11 cellular contexts compared by ENCODE assay signal in the genomic region with DNA sequence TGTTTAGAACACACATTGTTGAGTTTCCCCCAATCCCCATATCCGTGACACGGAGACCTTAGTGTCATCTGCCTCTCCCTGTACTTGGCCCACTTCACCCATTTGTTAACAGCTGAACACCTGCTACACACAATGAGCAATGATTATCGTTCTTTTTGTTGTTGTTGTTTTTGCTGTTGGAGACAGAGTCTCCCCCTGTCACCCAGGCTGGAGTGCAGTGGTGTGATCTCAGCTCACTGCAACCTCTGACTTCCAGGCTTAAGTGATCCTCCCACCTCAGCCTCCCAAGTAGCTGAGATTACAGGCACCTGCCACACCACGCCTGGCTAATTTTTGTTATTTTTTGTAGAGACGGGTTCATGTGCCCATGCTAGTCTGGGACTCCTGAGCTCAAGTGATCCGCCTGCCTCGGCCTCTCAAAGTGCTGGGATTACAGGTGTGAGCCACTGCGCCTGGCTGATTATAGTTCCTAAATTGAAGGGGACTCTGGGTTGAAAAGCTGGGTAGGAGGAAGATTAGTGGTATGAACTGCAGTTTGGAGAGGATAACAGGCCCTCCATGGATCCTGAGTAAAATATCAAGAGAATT. TPM values are rescaled to one million over a fixed set of nuclear protein-coding genes. Genes with fewer than 3 reads are reported as not detected.
DNase-seq lines count a peak whose midpoint lies in the region; ATAC-seq and TF ChIP-seq lines count a peak whose summit lies in the region.
"Had no signal": no experiment of that assay in that cellular context is flagged by ENCODE, and none has a peak within 500 bp of the region (broad histone marks: within the 10 kb centered on the region; RNA-seq: fewer than 3 reads in every experiment).

No MANE protein-coding gene starts in this region.

- no peaks in the 10 kb centered on the region for H3K9me3 Mint-ChIP-seq in MCF 10A (ENCODE audit: unreplicated experiment)
- H3K9me3 Mint-ChIP-seq in natural killer cell treated with Interleukin-12 subunit alpha and Interleukin-12 subunit beta and Interleukin-15 and Interleukin-18, amount 100 ng/mL, for 72 hours, result no peaks in the 10 kb centered on the region
- no peaks in the 10 kb centered on the region for H3K9me3 Mint-ChIP-seq in mesothelial cell of epicardium

- H3K36me3 Mint-ChIP-seq in MCF 10A (ENCODE audit: insufficient read depth, unreplicated experiment) (peaks cover 63% of the 10 kb centered on the region), mesothelial cell of epicardium (peaks cover 16% of the 10 kb centered on the region)
- H3K36me3 Mint-ChIP-seq in natural killer cell treated with Interleukin-12 subunit alpha and Interleukin-12 subunit beta and Interleukin-15 and Interleukin-18, amount 100 ng/mL, for 72 hours, result no peaks in the 10 kb centered on the region

- H3K4me3 ChIP-seq in AG04450 (ENCODE audit: low read depth, low read length) (no peak overlapping the region), HL-60 (replicated peaks; ENCODE audit: insufficient read depth, low read length) (no peak overlapping the region)

- TF ChIP-seq CTCF in AG04450 (IDR thresholded peaks at IDR 0.05; ENCODE audit: low read depth, low read length), result no peak
- no peak for TF ChIP-seq CTCF in HL-60 (IDR thresholded peaks at IDR 0.05; ENCODE audit: insufficient read depth, low read length)
- TF ChIP-seq CTCF in MCF 10A (IDR thresholded peaks at IDR 0.05; ENCODE audit: unreplicated experiment), result no peak
- no peak for TF ChIP-seq CTCF in mesothelial cell of epicardium (IDR thresholded peaks at IDR 0.05; ENCODE audit: unreplicated experiment)

- H3K27ac ChIP-seq in AG04450 (ENCODE audit: low read depth, low read length) (peak overlapping the region; percentile 86), HL-60 (replicated peaks) (peak overlapping the region; percentile 94)

- no peaks in the 10 kb centered on the region for H3K9me3 ChIP-seq in AG04450 (ENCODE audit: control insufficient read depth, insufficient read depth, low read length)

- no peak for ATAC-seq in natural killer cell treated with Interleukin-12 subunit alpha and Interleukin-12 subunit beta and Interleukin-15 and Interleukin-18, amount 100 ng/mL, for 72 hours
- ATAC-seq in GM21737 (IDR thresholded peaks at IDR 0.05; ENCODE audit: unreplicated experiment) (no peak), HG02623 (IDR thresholded peaks at IDR 0.05; ENCODE audit: unreplicated experiment) (no peak)

- DNase-seq in AG04450 (ENCODE audit: low read depth, low spot score), result no peak
- DNase-seq in HL-60 (ENCODE audit: low read depth in 1 of 2, low spot score in 1 of 2), result no peak
- no peak for DNase-seq in MCF 10A (ENCODE audit: unreplicated experiment)
- no peak for DNase-seq in natural killer cell treated with Interleukin-12 subunit alpha and Interleukin-12 subunit beta and Interleukin-15 and Interleukin-18, amount 100 ng/mL, for 72 hours (ENCODE audit: low spot score)
- DNase-seq in stimulated activated CD4-positive, alpha-beta T cell treated with anti-CD3 and anti-CD28 coated beads, Interleukin-4, amount 100 ng/mL, for 1 hour, result no peak
- DNase-seq in mesothelial cell of epicardium (ENCODE audit: low spot score in 2 of 2, unreplicated experiment in 2 of 2), result no peak
- DNase-seq: activated CD4-positive, alpha-beta T cell treated with anti-CD3 and anti-CD28 coated beads for 48 hours; Karpas-422; OCI-M1 had no signal

- H3K27me3 Mint-ChIP-seq in MCF 10A (ENCODE audit: insufficient read depth, unreplicated experiment) (no peaks in the 10 kb centered on the region), mesothelial cell of epicardium (ENCODE audit: low read depth) (no peaks in the 10 kb centered on the region)
- H3K27me3 Mint-ChIP-seq in natural killer cell treated with Interleukin-12 subunit alpha and Interleukin-12 subunit beta and Interleukin-15 and Interleukin-18, amount 100 ng/mL, for 72 hours, result no peaks in the 10 kb centered on the region

- intact Hi-C loops in MCF 10A (cut with micrococcal nuclease), result loop anchor here (1.0 kb wide), 1 partner anchor 27 kb away; no protein-coding TSS in a partner anchor

- POLR2A ChIA-PET in AG04450 (lab: Yijun Ruan, JAX) (interaction anchor here (0.8 to 1.1 kb wide), 2 partner anchors 18 to 29 kb away, joined by 3 to 4 read pairs; partner anchors contain the start of gene MARF1), MCF 10A (lab: Yijun Ruan, JAX) (interaction anchor here (0.9 to 7.2 kb wide), 6 partner anchors 11 to 38 kb away, joined by 3 to 173 read pairs (median 12); partner anchors contain the start of genes MARF1 and NDE1)

- BruUV-seq in MCF 10A (replicated peaks; lab: Mats Ljungman, UMichigan), result no TSS peak

- H3K27me3 ChIP-seq in AG04450 (ENCODE audit: control insufficient read depth, insufficient read depth, low read length) (no peaks in the 10 kb centered on the region), HL-60 (ENCODE audit: insufficient read depth, poor library complexity, severe bottlenecking) (no peaks in the 10 kb centered on the region)

- H3K4me3 Mint-ChIP-seq in MCF 10A (ENCODE audit: unreplicated experiment) (no peak overlapping the region), mesothelial cell of epicardium (no peak overlapping the region)
- no peak overlapping the region for H3K4me3 Mint-ChIP-seq in natural killer cell treated with Interleukin-12 subunit alpha and Interleukin-12 subunit beta and Interleukin-15 and Interleukin-18, amount 100 ng/mL, for 72 hours

- H3K4me1 Mint-ChIP-seq in MCF 10A (ENCODE audit: insufficient read depth, unreplicated experiment) (peaks cover 30% of the 10 kb centered on the region), mesothelial cell of epicardium (no peaks in the 10 kb centered on the region)
- H3K4me1 Mint-ChIP-seq in natural killer cell treated with Interleukin-12 subunit alpha and Interleukin-12 subunit beta and Interleukin-15 and Interleukin-18, amount 100 ng/mL, for 72 hours (ENCODE audit: low read depth in 2 of 2), result peaks cover 20 to 35% of the 10 kb centered on the region in 2 donors

- CTCF ChIA-PET in AG04450 (lab: Charles Lee), result interaction anchor here (0.6 to 0.9 kb wide), 2 partner anchors 19 to 269 kb away, joined by 4 to 15 read pairs; no protein-coding TSS in a partner anchor
- CTCF ChIA-PET in MCF 10A (lab: Yijun Ruan, JAX), result interaction anchor here (0.7 to 3.9 kb wide), 6 partner anchors 10 to 1168 kb away, joined by 3 to 18 read pairs (median 10); partner anchors contain the start of gene MARF1

- H3K27ac Mint-ChIP-seq in MCF 10A (ENCODE audit: low read depth, unreplicated experiment) (peak overlapping the region; percentile 99), mesothelial cell of epicardium (no peak overlapping the region)
- peak overlapping the region; percentile 85 to 93 for H3K27ac Mint-ChIP-seq in natural killer cell treated with Interleukin-12 subunit alpha and Interleukin-12 subunit beta and Interleukin-15 and Interleukin-18, amount 100 ng/mL, for 72 hours

RNA-seq across cellular contexts. Expression of gene NDE1, which starts 21.6 kb away (rescaled TPM):
- 28.1 and 29.9 TPM in 2 replicates for polyA plus RNA-seq in AG04450 (2011; rRNA removed)
- 24.2 and 26.1 TPM in 2 replicates for polyA minus RNA-seq in AG04450 (2011; rRNA and poly(A)+ RNA removed)
- total RNA-seq in MCF 10A (2022), result 121 and 162 TPM in 2 replicates
- 100 to 1,000 TPM in 1 of 2 donors, 10 to 100 TPM in 1; 95.0 to 151 TPM for total RNA-seq in natural killer cell treated with Interleukin-12 subunit alpha and Interleukin-12 subunit beta and Interleukin-15 and Interleukin-18, amount 100 ng/mL, for 72 hours
- 45.9 to 48.2 TPM (median 46.8 TPM) in 3 replicates for total RNA-seq in mesothelial cell of epicardium

RNA-seq across cellular contexts. Expression of gene MARF1, which starts 28.7 kb away (rescaled TPM):
- 31.6 and 37.4 TPM in 2 replicates for polyA plus RNA-seq in AG04450 (2011; rRNA removed)
- 33.0 and 34.3 TPM in 2 replicates for polyA minus RNA-seq in AG04450 (2011; rRNA and poly(A)+ RNA removed)
- 48.1 and 56.2 TPM in 2 replicates for total RNA-seq in MCF 10A (2022)
- total RNA-seq in natural killer cell treated with Interleukin-12 subunit alpha and Interleukin-12 subunit beta and Interleukin-15 and Interleukin-18, amount 100 ng/mL, for 72 hours, result 10 to 100 TPM; 63.9 to 76.0 TPM
- total RNA-seq in mesothelial cell of epicardium, result 76.2 to 79.1 TPM (median 76.6 TPM) in 3 replicates
